ENCODE assay signal across 11 cellular contexts in the genomic region with DNA sequence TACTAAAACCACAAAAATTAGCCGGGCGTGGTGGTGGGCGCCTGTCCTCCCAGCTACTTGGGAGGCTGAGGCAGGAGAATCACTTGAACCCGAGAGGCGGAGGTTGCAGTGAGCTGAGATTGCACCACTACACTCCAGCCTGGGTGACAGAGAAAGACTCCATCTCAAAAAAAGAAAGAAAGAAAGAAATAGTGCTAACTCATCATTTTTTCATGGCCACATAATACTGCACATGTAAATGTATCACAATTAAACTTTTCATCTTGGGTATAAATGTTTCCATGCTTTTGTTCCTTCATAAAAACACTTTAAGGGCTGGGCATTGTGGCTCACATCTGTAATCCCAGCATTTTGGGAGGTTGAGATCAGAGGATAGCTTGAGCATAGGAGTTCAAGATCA. TPM values are rescaled to one million over a fixed set of nuclear protein-coding genes. Genes with fewer than 3 reads are reported as not detected.
"Had no signal": no experiment of that assay in that cellular context is flagged by ENCODE, and none has a peak within 500 bp of the region (broad histone marks: within the 10 kb centered on the region; RNA-seq: fewer than 3 reads in every experiment).

No MANE protein-coding gene starts in this region.

RNA-seq across cellular contexts. Expression of gene ZNF423, which starts 15.9 kb away (rescaled TPM):
- total RNA-seq: activated B cell treated with CpG ODN at 0.5 μM for 24 hours; activated CD4-positive, alpha-beta memory T cell treated with anti-CD3 and anti-CD28 coated beads for 36 hours; activated CD4-positive, alpha-beta memory T cell treated with anti-CD3 and anti-CD28 coated beads, Interleukin-2, amount 10 ng/mL, durations not matched to agents 7 days and 5 days; activated CD4-positive, alpha-beta T cell treated with anti-CD3 and anti-CD28 coated beads for 36 hours; activated CD4-positive, alpha-beta T cell treated with anti-CD3 and anti-CD28 coated beads, Interleukin-2, amount 10 ng/mL, durations not matched to agents 24 days and 14 days; activated CD4-positive, alpha-beta T cell treated with anti-CD3 and anti-CD28 coated beads, Interleukin-2, amount 10 ng/mL, durations not matched to agents 7 days and 5 days; activated CD8-positive, alpha-beta memory T cell treated with anti-CD3 and anti-CD28 coated beads for 36 hours; activated CD8-positive, alpha-beta memory T cell treated with anti-CD3 and anti-CD28 coated beads, Interleukin-2, amount 10 ng/mL, durations not matched to agents 7 days and 5 days; activated CD8-positive, alpha-beta T cell treated with anti-CD3 and anti-CD28 coated beads for 36 hours; activated CD8-positive, alpha-beta T cell treated with anti-CD3 and anti-CD28 coated beads, Interleukin-2, amount 10 ng/mL, durations not matched to agents 7 days and 5 days; T-helper 17 cell had no signal
